Comparison of ENCODE assay signal across 25 cellular contexts in the genomic region with DNA sequence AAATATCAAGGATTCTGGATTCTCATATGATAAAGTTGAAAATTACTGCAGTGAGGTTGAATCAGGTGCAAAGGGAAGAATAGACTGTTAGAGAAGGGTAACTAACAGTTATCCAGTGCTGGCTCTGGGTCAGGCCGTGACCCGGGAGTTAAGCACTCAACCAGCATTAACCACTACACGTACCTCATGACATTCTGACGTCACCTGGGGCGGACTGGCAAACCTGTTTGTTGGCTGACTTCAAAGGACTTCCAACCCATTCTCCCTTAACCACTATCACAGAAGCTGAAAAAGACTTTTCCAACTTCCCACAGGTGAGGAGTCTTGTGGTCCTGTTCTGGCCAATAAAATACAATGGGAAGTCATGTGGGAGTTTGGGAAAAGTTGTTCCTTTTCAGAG.
"Had no signal": no experiment of that assay in that cellular context is flagged by ENCODE, and none has a peak within 500 bp of the region (broad histone marks: within the 10 kb centered on the region; RNA-seq: fewer than 3 reads in every experiment).

No MANE protein-coding gene starts in this region.

- H3K27ac ChIP-seq: adrenal gland, body of pancreas, breast epithelium, SK-N-MC had no signal

- H3K36me3 ChIP-seq: adrenal gland, breast epithelium, SJCRH30 had no signal

- H3K27me3 ChIP-seq: adrenal gland, body of pancreas, breast epithelium, SJCRH30 had no signal

- H3K4me1 ChIP-seq: adrenal gland, body of pancreas, breast epithelium had no signal

- ATAC-seq: activated CD8-positive, alpha-beta T cell treated with anti-CD3 and anti-CD28 coated beads, Interleukin-2, amount 10 ng/mL, durations not matched to agents 7 days and 5 days; body of pancreas; Panc1 had no signal

- DNase-seq: activated CD4-positive, alpha-beta T cell treated with anti-CD3 and anti-CD28 coated beads, Interleukin-2, amount 10 ng/mL, durations not matched to agents 24 days and 14 days; activated CD4-positive, alpha-beta T cell treated with anti-CD3 and anti-CD28 coated beads, Interleukin-2, amount 50 U/mL, for 48 hours; activated CD8-positive, alpha-beta T cell treated with anti-CD3 and anti-CD28 coated beads, Interleukin-2, amount 10 ng/mL, durations not matched to agents 7 days and 5 days; activated gamma-delta T cell; activated naive CD4-positive, alpha-beta T cell treated with Interleukin-2 at 50 U/mL for 16 hours; activated T-cell treated with anti-CD3 and anti-CD28 coated beads, Interleukin-2, amount 50 U/mL, for 24 hours; adrenal gland; body of pancreas; caudate nucleus; Karpas-422; NCI-H1105; NCI-H1417 treated with DMSO at 0.1 percent for 48 hours; NCI-H187 treated with DMSO at 0.1 percent for 48 hours; NCI-H2081; NCI-H2171 treated with DMSO at 0.1 percent for 48 hours; NCI-H2227 treated with DMSO at 0.1 percent for 48 hours; NCI-H446; NCI-H524 treated with DMSO at 0.1 percent for 48 hours; SHP77 had no signal

- H3K9me3 ChIP-seq: adrenal gland, body of pancreas, breast epithelium, SJCRH30 had no signal

- FAIRE-seq: astrocyte, TTC549 had no signal

- H3K4me3 ChIP-seq: adrenal gland, body of pancreas, breast epithelium, SJCRH30, SK-N-MC had no signal
